Comparison of ENCODE assay signal across 8 cellular contexts in the genomic region with DNA sequence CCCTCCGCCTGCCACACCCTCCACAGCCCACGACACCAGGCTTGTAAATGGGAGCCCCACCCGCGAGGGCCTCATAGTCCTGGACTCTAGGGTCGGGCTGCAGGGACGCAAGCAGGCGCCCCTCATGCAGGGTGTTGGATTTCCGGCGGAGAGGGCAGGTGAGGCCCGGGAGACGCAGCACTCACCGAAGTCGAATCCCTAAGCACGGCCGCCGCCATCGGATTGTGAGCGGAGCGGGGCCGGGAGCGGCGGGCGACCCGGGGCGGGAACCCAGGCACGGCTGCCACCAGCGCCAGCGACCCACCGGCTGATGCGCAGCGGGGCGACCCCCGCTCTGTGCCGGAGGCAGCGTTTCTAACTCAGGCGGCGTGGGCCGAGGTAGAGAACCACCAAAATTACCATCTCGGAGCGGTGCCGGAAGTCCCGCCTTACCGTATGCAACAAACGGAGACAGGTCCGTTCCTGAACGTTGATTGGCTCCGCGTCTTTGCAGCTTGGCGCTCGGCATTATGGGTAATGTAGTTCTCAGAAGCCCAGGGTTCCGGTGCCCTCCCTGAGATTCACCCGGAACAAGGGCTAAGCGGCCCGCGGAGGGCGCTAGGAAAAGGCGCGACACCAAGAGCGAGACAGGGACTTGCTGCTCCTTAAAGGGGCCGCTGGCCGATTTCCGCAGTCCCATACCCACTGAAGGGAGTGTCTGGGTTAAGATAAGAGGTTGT. TPM values are rescaled to one million over a fixed set of nuclear protein-coding genes. Genes with fewer than 3 reads are reported as not detected.
A peak's percentile ranks its signal among the peaks of the same experiment; 100 is the strongest.
DNase-seq lines count a peak whose midpoint lies in the region; ATAC-seq and TF ChIP-seq lines count a peak whose summit lies in the region.

A gene (minus strand): TSS at position 425 of the 719 bp plus-strand sequence. CDS start 207 bp downstream, at position 218.

- peak; percentile 98 for DNase-seq in DMS53 treated with DMSO at 0.1 percent for 48 hours (lab: John Stamatoyannopoulos, UW; ENCODE audit: unreplicated experiment)
- peak; percentile 99 for DNase-seq in Jurkat, Clone E6-1 (ENCODE audit: low read depth, low spot score)
- DNase-seq in PC-3: peak; percentile 99
- peak; percentile 92 for DNase-seq in activated T-cell treated with anti-CD3 and anti-CD28 coated beads, Interleukin-2, amount 50 U/mL, for 4 hours
- DNase-seq in stimulated activated CD8-positive, alpha-beta memory T cell treated with anti-CD3 and anti-CD28 coated beads, Interleukin-4, amount 100 ng/mL, for 48 hours: peak; percentile 93

- CTCF ChIA-PET in PC-3 (lab: Charles Lee): no interaction called here

- no peaks in the 10 kb centered on the region for H3K27me3 Mint-ChIP-seq in activated T-cell treated with anti-CD3 and anti-CD28 coated beads, Interleukin-2, amount 50 U/mL, for 4 hours (ENCODE audit: low read depth)

- no peaks in the 10 kb centered on the region for H3K9me2 ChIP-seq in PC-3 (replicated peaks; ENCODE audit: low read length)

- no peaks in the 10 kb centered on the region for H4K20me1 ChIP-seq in PC-3 (ENCODE audit: low read length)

- H3K4me1 ChIP-seq in PC-3 (ENCODE audit: insufficient read depth, low read length) (peaks cover 4% of the 10 kb centered on the region; the same call in 1 of the 2 replicates), mucosa of stomach (ENCODE audit: control insufficient read depth, insufficient read depth, low read length) (peaks cover 13% of the 10 kb centered on the region)

- H3K4me3 Mint-ChIP-seq in activated T-cell treated with anti-CD3 and anti-CD28 coated beads, Interleukin-2, amount 50 U/mL, for 4 hours: peak within 1 kb of the TSS; percentile 83

- peak within 1 kb of the TSS; percentile 79 for H3K4me2 ChIP-seq in PC-3 (ENCODE audit: low read length)

- no TSS peak for BruUV-seq in PC-3 (replicated peaks; lab: Mats Ljungman, UMichigan)

- peak within 1 kb of the TSS; percentile 77 for H3K4me3 ChIP-seq in Jurkat, Clone E6-1 (ENCODE audit: low read length)
- H3K4me3 ChIP-seq in PC-3 (ENCODE audit: low read length): peak within 1 kb of the TSS; percentile 76
- H3K4me3 ChIP-seq in mucosa of stomach (ENCODE audit: low read length): peak within 1 kb of the TSS; percentile 73

- H3K9ac ChIP-seq in PC-3 (ENCODE audit: low read length) (peak within 1 kb of the TSS; percentile 76), mucosa of stomach (ENCODE audit: low read length) (peak within 1 kb of the TSS; percentile 82)

- peak; percentile 86 for ATAC-seq in GM21717 (IDR thresholded peaks at IDR 0.05; ENCODE audit: unreplicated experiment)
- peak; percentile 97 for ATAC-seq in PC-3
- peak; percentile 94 to 95 for ATAC-seq in activated T-cell treated with anti-CD3 and anti-CD28 coated beads, Interleukin-2, amount 50 U/mL, for 4 hours
- peak; percentile 99 for ATAC-seq in esophagus mucosa

- H3K9me3 ChIP-seq in PC-3 (ENCODE audit: low read length) (peaks cover 49% of the 10 kb centered on the region), mucosa of stomach (ENCODE audit: control insufficient read depth, low read length) (peaks cover 23% of the 10 kb centered on the region)

- peaks cover 41% of the 10 kb centered on the region for H3K36me3 Mint-ChIP-seq in activated T-cell treated with anti-CD3 and anti-CD28 coated beads, Interleukin-2, amount 50 U/mL, for 4 hours (ENCODE audit: insufficient read depth)

- H2AFZ ChIP-seq in PC-3 (ENCODE audit: low read length): peak within 1 kb of the TSS; percentile 94

- no peaks in the 10 kb centered on the region for H3F3A ChIP-seq in PC-3 (ENCODE audit: low read length, unreplicated experiment)

- no peaks in the 10 kb centered on the region for H3K27me3 ChIP-seq in PC-3 (ENCODE audit: low read length)
- H3K27me3 ChIP-seq in mucosa of stomach (ENCODE audit: control insufficient read depth, insufficient read depth, low read length): no peaks in the 10 kb centered on the region

- POLR2A ChIA-PET in PC-3 (lab: Charles Lee; ENCODE audit: unreplicated experiment): no interaction called here

- TF ChIP-seq CTCF in PC-3 (conservative IDR thresholded peaks at IDR 0.05; ENCODE audit: low read depth, low read length): peak; percentile 43

- no peak within 1 kb of the TSS for H3K27ac ChIP-seq in PC-3 (ENCODE audit: low read length)

- peaks cover 22% of the 10 kb centered on the region for H3K4me1 Mint-ChIP-seq in activated T-cell treated with anti-CD3 and anti-CD28 coated beads, Interleukin-2, amount 50 U/mL, for 4 hours (ENCODE audit: low read depth)

- H3K79me2 ChIP-seq in PC-3 (ENCODE audit: low read length): peaks cover 11% of the 10 kb centered on the region

- intact Hi-C loops in PC-3 (cut with micrococcal nuclease): loop anchor here (1.0 to 5.0 kb wide), 5 partner anchors 19 to 169 kb away; a partner anchor contains a TSS

- H3K9me3 Mint-ChIP-seq in activated T-cell treated with anti-CD3 and anti-CD28 coated beads, Interleukin-2, amount 50 U/mL, for 4 hours: peaks cover 41% of the 10 kb centered on the region

- H3K36me3 ChIP-seq in PC-3 (ENCODE audit: low read depth, low read length) (peaks cover 44% of the 10 kb centered on the region), mucosa of stomach (ENCODE audit: control insufficient read depth, insufficient read depth, low read length) (no peaks in the 10 kb centered on the region)

RNA-seq across cellular contexts. Expression of the gene that starts here (rescaled TPM):
- polyA plus RNA-seq in Jurkat, Clone E6-1 (2012; ENCODE audit: insufficient read depth, insufficient read length): 4.8 TPM
- total RNA-seq in PC-3 (2014; rRNA removed) (2.4 and 3.6 TPM in 2 replicates), esophagus mucosa (6.4 TPM)
- 1 to 10 TPM; 2.8 to 2.9 (median 2.8) TPM for total RNA-seq in activated T-cell treated with anti-CD3 and anti-CD28 coated beads, Interleukin-2, amount 50 U/mL, for 4 hours
